ENCODE assay signal across 8 cellular contexts in the genomic region with DNA sequence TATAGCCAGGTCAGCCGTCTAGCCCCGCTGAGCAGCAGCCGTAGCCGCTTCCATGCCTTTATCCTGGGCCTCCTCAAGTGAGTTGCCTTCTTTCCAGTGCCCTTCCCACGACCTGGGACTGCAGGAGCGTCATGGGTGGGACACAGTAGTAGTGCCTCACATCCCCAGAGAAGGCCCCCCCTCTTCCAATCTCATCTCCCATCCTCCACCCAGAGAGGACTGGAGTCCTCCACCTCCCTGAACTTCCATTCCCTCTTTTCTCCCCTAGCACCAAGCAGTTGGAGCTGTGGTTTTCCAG. TPM values are rescaled to one million over a fixed set of nuclear protein-coding genes. Genes with fewer than 3 reads are reported as not detected.
DNase-seq lines count a peak whose midpoint lies in the region; ATAC-seq and TF ChIP-seq lines count a peak whose summit lies in the region.

No MANE protein-coding gene starts in this region.

- no peak overlapping the region for H3K4ac ChIP-seq in mesendoderm (ENCODE audit: low read depth, low read length)

- TF ChIP-seq POLR2A in heart left ventricle (IDR thresholded peaks at IDR 0.05) (no peak), body of pancreas (IDR thresholded peaks at IDR 0.05) (no peak)

- H3K56ac ChIP-seq in mesendoderm (ENCODE audit: low read length) = peak overlapping the region; percentile 95

- H3K9ac ChIP-seq in mesendoderm (ENCODE audit: low read length) = peak overlapping the region; percentile 93

- TF ChIP-seq CTCF in heart left ventricle (IDR thresholded peaks at IDR 0.05) (no peak), body of pancreas (IDR thresholded peaks at IDR 0.05) (no peak), type B pancreatic cell (conservative IDR thresholded peaks at IDR 0.05) (no peak)

- peak overlapping the region in 9 of 12 donors; percentile 64 to 93 (median 86) for H3K4me3 ChIP-seq in heart left ventricle
- no peak overlapping the region for H3K4me3 ChIP-seq in body of pancreas
- peak overlapping the region; percentile 92 for H3K4me3 ChIP-seq in mesendoderm (ENCODE audit: low read length)

- H3K79me2 ChIP-seq in mesendoderm (ENCODE audit: control insufficient read depth, insufficient read depth, low read length) = no peaks in the 10 kb centered on the region

- H3K9me3 ChIP-seq in heart left ventricle (no peaks in the 10 kb centered on the region), body of pancreas (no peaks in the 10 kb centered on the region)

- WGBS in heart left ventricle, 4 donors = 68 to 83% (median 75%) methylated on average over 4 to 6 of the region's 6 CpGs
- 41% methylated on average over 2 to 6 of the region's 6 CpGs for WGBS in body of pancreas, 2 donors
- no CpG with 5 or more reads among the region's 6 CpGs for WGBS in mesendoderm (ENCODE audit: extremely low coverage, insufficient coverage, low lambda C conversion rate)

- H3K36me3 ChIP-seq in heart left ventricle (peaks cover 0 to 47% (median 41%) of the 10 kb centered on the region in 9 donors), body of pancreas (replicated peaks in 1 of 2; ENCODE audit: insufficient read depth in 1 of 2, low read depth in 2 of 2) (peaks cover 0 to 2% of the 10 kb centered on the region in 2 donors), mesendoderm (ENCODE audit: control insufficient read depth, insufficient read depth, low read length) (peaks cover 5% of the 10 kb centered on the region)

- H3K4me1 Mint-ChIP-seq in type B pancreatic cell (ENCODE audit: unreplicated experiment) = peaks cover 20% of the 10 kb centered on the region

- H3K4me3 Mint-ChIP-seq in type B pancreatic cell = peak overlapping the region; percentile 81

- H3K9me3 Mint-ChIP-seq in type B pancreatic cell = no peaks in the 10 kb centered on the region

- no peak overlapping the region for H4K8ac ChIP-seq in mesendoderm (ENCODE audit: low read depth, low read length)

- H3K27ac ChIP-seq in heart left ventricle (peak overlapping the region in 5 of 12 donors; percentile 92 to 99 (median 95)), body of pancreas (peak overlapping the region in 3 of 4 donors; percentile 93 to 97 (median 97)), mesendoderm (ENCODE audit: low read depth, low read length) (no peak overlapping the region)

- H3K23ac ChIP-seq in mesendoderm (ENCODE audit: low read length) = no peak overlapping the region

- no peak overlapping the region for H2BK15ac ChIP-seq in mesendoderm (replicated peaks; ENCODE audit: low read depth)

- H3K27me3 ChIP-seq in heart left ventricle (no peaks in the 10 kb centered on the region), body of pancreas (no peaks in the 10 kb centered on the region), mesendoderm (ENCODE audit: insufficient read depth, low read length, poor library complexity) (no peaks in the 10 kb centered on the region)

- H2BK120ac ChIP-seq in mesendoderm (ENCODE audit: low read depth, low read length) = no peak overlapping the region

- H3K18ac ChIP-seq in mesendoderm (ENCODE audit: low read length) = peak overlapping the region; percentile 12

- H4K5ac ChIP-seq in mesendoderm (ENCODE audit: low read length) = no peak overlapping the region

- peak overlapping the region; percentile 31 for H2BK5ac ChIP-seq in mesendoderm (ENCODE audit: low read length)

- peaks cover 1% of the 10 kb centered on the region for H3K36me3 Mint-ChIP-seq in type B pancreatic cell

- H3K4me1 ChIP-seq in heart left ventricle (peaks cover 6 to 43% (median 25%) of the 10 kb centered on the region in 12 donors), body of pancreas (peaks cover 34% of the 10 kb centered on the region), mesendoderm (ENCODE audit: control insufficient read depth, low read depth, low read length) (peaks cover 6% of the 10 kb centered on the region)

- no peak for ATAC-seq in heart left ventricle
- ATAC-seq in body of pancreas = no peak
- ATAC-seq in HG03039 (IDR thresholded peaks at IDR 0.05; ENCODE audit: unreplicated experiment) = no peak
- no peak for ATAC-seq in HG02981 (IDR thresholded peaks at IDR 0.05; ENCODE audit: unreplicated experiment)

- intact Hi-C loops in heart left ventricle (cut with DNase I) = loop anchor here in 2 of 10 donors (2.0 to 10.0 kb wide), 2 partner anchors 177 to 239 kb away; partner anchors contain the start of gene ASH1L (in 1 of the 2)
- intact Hi-C loops in cardiac septum (cut with DNase I) = loop anchor here (2.0 to 5.0 kb wide), 2 partner anchors 237 to 267 kb away; partner anchors contain the start of gene ASH1L
- intact Hi-C loops in body of pancreas (cut with DNase I) = no loop called here

- H3K27me3 Mint-ChIP-seq in type B pancreatic cell = no peaks in the 10 kb centered on the region

- peaks cover 4% of the 10 kb centered on the region for H3K79me1 ChIP-seq in mesendoderm (ENCODE audit: low read length)

- H3K4me2 ChIP-seq in mesendoderm (ENCODE audit: low read length) = peak overlapping the region; percentile 60

- peak overlapping the region; percentile 55 for H3K27ac Mint-ChIP-seq in type B pancreatic cell

- no peak for DNase-seq in heart left ventricle
- no peak for DNase-seq in cardiac septum (ENCODE audit: low spot score)
- no peak for DNase-seq in body of pancreas
- DNase-seq in mesendoderm = no peak
- DNase-seq in type B pancreatic cell (ENCODE audit: extremely low spot score, unreplicated experiment) = no peak
- DNase-seq in AG08396 (ENCODE audit: low spot score) = no peak

- H2AK5ac ChIP-seq in mesendoderm (ENCODE audit: low read length) = peak overlapping the region; percentile 14

RNA-seq across cellular contexts. Expression of gene RUSC1, which starts 4.9 kb away (rescaled TPM):
- total RNA-seq in heart left ventricle = 10 to 100 TPM; 14.6 to 28.0 (median 16.3) TPM
- polyA plus RNA-seq in heart left ventricle = 10 to 100 TPM; 16.3 to 25.9 TPM
- 18.1 TPM for total RNA-seq in cardiac septum
- total RNA-seq in body of pancreas = 10 to 100 TPM; 19.4 to 21.3 TPM
- 36.2 TPM for polyA plus RNA-seq in mesendoderm (2013, experiment 1 of 2)
- 36.1 TPM for polyA plus RNA-seq in mesendoderm (2013, experiment 2 of 2)
- total RNA-seq in type B pancreatic cell (ENCODE audit: low replicate concordance) = 30.3 and 39.1 TPM in 2 replicates

RNA-seq across cellular contexts. Expression of gene FDPS, which starts 16.9 kb away (rescaled TPM):
- total RNA-seq in heart left ventricle = 10 to 100 TPM; 63.7 to 87.9 (median 77.6) TPM
- 100 to 1,000 TPM in 1 of 2 donors, 10 to 100 TPM in 1; 67.0 to 120 TPM for polyA plus RNA-seq in heart left ventricle
- 83.1 TPM for total RNA-seq in cardiac septum
- total RNA-seq in body of pancreas = 10 to 100 TPM; 59.7 to 94.3 TPM
- 307 TPM for polyA plus RNA-seq in mesendoderm (2013, experiment 1 of 2)
- polyA plus RNA-seq in mesendoderm (2013, experiment 2 of 2) = 295 TPM
- total RNA-seq in type B pancreatic cell (ENCODE audit: low replicate concordance) = 183 and 187 TPM in 2 replicates

RNA-seq across cellular contexts. Expression of gene PKLR, which starts 24.3 kb away (rescaled TPM):
- under 1 TPM in 1 of 9 donors, not detected in 8; 0.09 TPM for total RNA-seq in heart left ventricle
- polyA plus RNA-seq in heart left ventricle = not detected
- not detected for total RNA-seq in cardiac septum
- not detected for total RNA-seq in body of pancreas
- polyA plus RNA-seq in mesendoderm (2013, experiment 1 of 2) = 0.28 TPM
- 0.35 TPM for polyA plus RNA-seq in mesendoderm (2013, experiment 2 of 2)
- 1.0 and 2.4 TPM in 2 replicates for total RNA-seq in type B pancreatic cell (ENCODE audit: low replicate concordance)

RNA-seq across cellular contexts. Expression of gene HCN3, which starts 48.3 kb away (rescaled TPM):
- 1 to 10 TPM in 4 of 9 donors, under 1 TPM in 5; 0.49 to 1.7 (median 0.99) TPM for total RNA-seq in heart left ventricle
- 1 to 10 TPM; 1.2 to 1.4 TPM for polyA plus RNA-seq in heart left ventricle
- total RNA-seq in cardiac septum = 2.2 TPM
- total RNA-seq in body of pancreas = 1 to 10 TPM; 1.3 to 2.9 TPM
- polyA plus RNA-seq in mesendoderm (2013, experiment 1 of 2) = 1.5 TPM
- polyA plus RNA-seq in mesendoderm (2013, experiment 2 of 2) = 1.4 TPM
- 9.5 and 10.6 TPM in 2 replicates for total RNA-seq in type B pancreatic cell (ENCODE audit: low replicate concordance)

RNA-seq across cellular contexts. Expression of gene CLK2, which starts 52.2 kb away (rescaled TPM):
- total RNA-seq in heart left ventricle (10 to 100 TPM in 8 of 9 donors, 1 to 10 TPM in 1; 9.6 to 26.1 (median 17.2) TPM), cardiac septum (24.7 TPM), body of pancreas (10 to 100 TPM; 36.6 to 40.7 TPM), type B pancreatic cell (ENCODE audit: low replicate concordance) (61.5 and 96.8 TPM in 2 replicates)
- 10 to 100 TPM; 15.9 to 22.8 TPM for polyA plus RNA-seq in heart left ventricle
- polyA plus RNA-seq in mesendoderm (2013, experiment 1 of 2) = 51.4 TPM
- polyA plus RNA-seq in mesendoderm (2013, experiment 2 of 2) = 48.2 TPM

Comparison
In these comparisons a context has a peak if more than half of its experiments do, and no peak if none do; other contexts are left out.
1. H3K4me3 ChIP-seq: peak in heart left ventricle (9 of 12) and mesendoderm (single experiment); none in body of pancreas (0 of 2).